3 cellular contexts compared by ENCODE assay signal in genomic region chrX:154813801-154814200, GRCh38.
TF ChIP-seq lines count a peak whose summit lies in the region.

No MANE protein-coding gene starts in this region.

TF ChIP-seq in GM12891, 5 proteins besides CTCF, POLR2A, EP300 and RAD21:
- TF ChIP-seq POLR2AphosphoS5 (IDR thresholded peaks at IDR 0.05; ENCODE audit: low read depth, low read length) (no peak), PAX5 (IDR thresholded peaks at IDR 0.05; ENCODE audit: insufficient read depth, low read length, severe bottlenecking) (no peak), TAF1 (IDR thresholded peaks at IDR 0.05; ENCODE audit: low read depth, low read length) (no peak), SPI1 (IDR thresholded peaks at IDR 0.05; ENCODE audit: low read depth, low read length) (no peak), POU2F2 (IDR thresholded peaks at IDR 0.05; ENCODE audit: low read depth, low read length) (no peak)

TF ChIP-seq in GM23338, 12 proteins besides CTCF, POLR2A, EP300 and RAD21 (continues in another document):
- TF ChIP-seq CREB1 (CRISPR knock-in tag; IDR thresholded peaks at IDR 0.05; ENCODE audit: low read depth) (no peak), ZNF114 (CRISPR knock-in tag; IDR thresholded peaks at IDR 0.05) (no peak), POLR2AphosphoS5 (IDR thresholded peaks at IDR 0.05; ENCODE audit: low read depth) (no peak), STAT1 (IDR thresholded peaks at IDR 0.05; ENCODE audit: unreplicated experiment) (no peak), ZNF331 (CRISPR knock-in tag; IDR thresholded peaks at IDR 0.05; ENCODE audit: low read depth) (no peak), EZH2 (IDR thresholded peaks at IDR 0.05; ENCODE audit: low read depth, unreplicated experiment) (no peak), EZH2phosphoT487 (IDR thresholded peaks at IDR 0.05; ENCODE audit: unreplicated experiment) (no peak), ETS1 (IDR thresholded peaks at IDR 0.05) (no peak), REST (IDR thresholded peaks at IDR 0.05; ENCODE audit: unreplicated experiment) (no peak), JUNB (IDR thresholded peaks at IDR 0.05; ENCODE audit: unreplicated experiment) (no peak)
- TF ChIP-seq, protein P1, sequence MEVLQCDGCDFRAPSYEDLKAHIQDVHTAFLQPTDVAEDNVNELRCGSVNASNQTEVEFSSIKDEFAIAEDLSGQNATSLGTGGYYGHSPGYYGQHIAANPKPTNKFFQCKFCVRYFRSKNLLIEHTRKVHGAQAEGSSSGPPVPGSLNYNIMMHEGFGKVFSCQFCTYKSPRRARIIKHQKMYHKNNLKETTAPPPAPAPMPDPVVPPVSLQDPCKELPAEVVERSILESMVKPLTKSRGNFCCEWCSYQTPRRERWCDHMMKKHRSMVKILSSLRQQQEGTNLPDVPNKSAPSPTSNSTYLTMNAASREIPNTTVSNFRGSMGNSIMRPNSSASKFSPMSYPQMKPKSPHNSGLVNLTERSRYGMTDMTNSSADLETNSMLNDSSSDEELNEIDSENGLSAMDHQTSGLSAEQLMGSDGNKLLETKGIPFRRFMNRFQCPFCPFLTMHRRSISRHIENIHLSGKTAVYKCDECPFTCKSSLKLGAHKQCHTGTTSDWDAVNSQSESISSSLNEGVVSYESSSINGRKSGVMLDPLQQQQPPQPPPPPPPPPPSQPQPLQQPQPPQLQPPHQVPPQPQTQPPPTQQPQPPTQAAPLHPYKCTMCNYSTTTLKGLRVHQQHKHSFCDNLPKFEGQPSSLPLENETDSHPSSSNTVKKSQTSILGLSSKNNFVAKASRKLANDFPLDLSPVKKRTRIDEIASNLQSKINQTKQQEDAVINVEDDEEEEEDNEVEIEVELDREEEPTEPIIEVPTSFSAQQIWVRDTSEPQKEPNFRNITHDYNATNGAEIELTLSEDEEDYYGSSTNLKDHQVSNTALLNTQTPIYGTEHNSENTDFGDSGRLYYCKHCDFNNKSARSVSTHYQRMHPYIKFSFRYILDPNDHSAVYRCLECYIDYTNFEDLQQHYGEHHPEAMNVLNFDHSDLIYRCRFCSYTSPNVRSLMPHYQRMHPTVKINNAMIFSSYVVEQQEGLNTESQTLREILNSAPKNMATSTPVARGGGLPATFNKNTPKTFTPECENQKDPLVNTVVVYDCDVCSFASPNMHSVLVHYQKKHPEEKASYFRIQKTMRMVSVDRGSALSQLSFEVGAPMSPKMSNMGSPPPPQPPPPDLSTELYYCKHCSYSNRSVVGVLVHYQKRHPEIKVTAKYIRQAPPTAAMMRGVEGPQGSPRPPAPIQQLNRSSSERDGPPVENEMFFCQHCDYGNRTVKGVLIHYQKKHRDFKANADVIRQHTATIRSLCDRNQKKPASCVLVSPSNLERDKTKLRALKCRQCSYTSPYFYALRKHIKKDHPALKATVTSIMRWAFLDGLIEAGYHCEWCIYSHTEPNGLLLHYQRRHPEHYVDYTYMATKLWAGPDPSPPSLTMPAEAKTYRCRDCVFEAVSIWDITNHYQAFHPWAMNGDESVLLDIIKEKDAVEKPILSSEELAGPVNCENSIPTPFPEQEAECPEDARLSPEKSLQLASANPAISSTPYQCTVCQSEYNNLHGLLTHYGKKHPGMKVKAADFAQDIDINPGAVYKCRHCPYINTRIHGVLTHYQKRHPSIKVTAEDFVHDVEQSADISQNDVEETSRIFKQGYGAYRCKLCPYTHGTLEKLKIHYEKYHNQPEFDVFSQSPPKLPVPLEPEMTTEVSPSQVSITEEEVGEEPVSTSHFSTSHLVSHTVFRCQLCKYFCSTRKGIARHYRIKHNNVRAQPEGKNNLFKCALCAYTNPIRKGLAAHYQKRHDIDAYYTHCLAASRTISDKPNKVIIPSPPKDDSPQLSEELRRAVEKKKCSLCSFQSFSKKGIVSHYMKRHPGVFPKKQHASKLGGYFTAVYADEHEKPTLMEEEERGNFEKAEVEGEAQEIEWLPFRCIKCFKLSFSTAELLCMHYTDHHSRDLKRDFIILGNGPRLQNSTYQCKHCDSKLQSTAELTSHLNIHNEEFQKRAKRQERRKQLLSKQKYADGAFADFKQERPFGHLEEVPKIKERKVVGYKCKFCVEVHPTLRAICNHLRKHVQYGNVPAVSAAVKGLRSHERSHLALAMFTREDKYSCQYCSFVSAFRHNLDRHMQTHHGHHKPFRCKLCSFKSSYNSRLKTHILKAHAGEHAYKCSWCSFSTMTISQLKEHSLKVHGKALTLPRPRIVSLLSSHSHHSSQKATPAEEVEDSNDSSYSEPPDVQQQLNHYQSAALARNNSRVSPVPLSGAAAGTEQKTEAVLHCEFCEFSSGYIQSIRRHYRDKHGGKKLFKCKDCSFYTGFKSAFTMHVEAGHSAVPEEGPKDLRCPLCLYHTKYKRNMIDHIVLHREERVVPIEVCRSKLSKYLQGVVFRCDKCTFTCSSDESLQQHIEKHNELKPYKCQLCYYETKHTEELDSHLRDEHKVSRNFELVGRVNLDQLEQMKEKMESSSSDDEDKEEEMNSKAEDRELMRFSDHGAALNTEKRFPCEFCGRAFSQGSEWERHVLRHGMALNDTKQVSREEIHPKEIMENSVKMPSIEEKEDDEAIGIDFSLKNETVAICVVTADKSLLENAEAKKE (CRISPR knock-in tag; IDR thresholded peaks at IDR 0.05), result no peak

TF ChIP-seq in H1, 55 proteins besides CTCF, POLR2A, EP300 and RAD21:
- no peak for TF ChIP-seq BRCA1 (IDR thresholded peaks at IDR 0.05; ENCODE audit: low read depth, low read length)
- TF ChIP-seq RBBP5 (IDR thresholded peaks at IDR 0.05; ENCODE audit: borderline replicate concordance, low read depth, low read length), result no peak
- TF ChIP-seq HDAC2 (IDR thresholded peaks at IDR 0.05; ENCODE audit: borderline replicate concordance in 1 of 2, low read depth in 2 of 2, low read length in 2 of 2), result no peak
- no peak for TF ChIP-seq SAP30 (IDR thresholded peaks at IDR 0.05; ENCODE audit: insufficient read depth, insufficient replicate concordance, low read length)
- TF ChIP-seq EGR1 (IDR thresholded peaks at IDR 0.05; ENCODE audit: borderline replicate concordance, low read depth, low read length), result no peak
- no peak for TF ChIP-seq PHF8 (conservative IDR thresholded peaks at IDR 0.05; ENCODE audit: low read depth, low read length)
- TF ChIP-seq ATF2 (IDR thresholded peaks at IDR 0.05; ENCODE audit: low read length), result no peak
- TF ChIP-seq RNF2 (IDR thresholded peaks at IDR 0.05; ENCODE audit: borderline replicate concordance, low read depth, low read length, missing control alignments, poor library complexity, severe bottlenecking), result no peak
- TF ChIP-seq ATF3 (IDR thresholded peaks at IDR 0.05; ENCODE audit: insufficient read depth, low read depth, low read length), result no peak
- no peak for TF ChIP-seq FOSL1 (IDR thresholded peaks at IDR 0.05; ENCODE audit: insufficient read depth, low read depth, low read length)
- no peak for TF ChIP-seq BACH1 (IDR thresholded peaks at IDR 0.05; ENCODE audit: low read length)
- no peak for TF ChIP-seq RXRA (IDR thresholded peaks at IDR 0.05; ENCODE audit: insufficient read depth, low read depth, low read length)
- no peak for TF ChIP-seq GTF2F1 (IDR thresholded peaks at IDR 0.05; ENCODE audit: borderline replicate concordance, low read depth, low read length)
- no peak for TF ChIP-seq CBX5 (IDR thresholded peaks at IDR 0.05; ENCODE audit: low read depth, low read length)
- TF ChIP-seq KDM1A (IDR thresholded peaks at IDR 0.05; ENCODE audit: borderline replicate concordance, low read length), result no peak
- no peak for TF ChIP-seq SIRT6 (IDR thresholded peaks at IDR 0.05; ENCODE audit: low read length)
- no peak for TF ChIP-seq SIN3A (conservative IDR thresholded peaks at IDR 0.05 in 1 of 2, IDR thresholded peaks at IDR 0.05 in 1 of 2; ENCODE audit: low read depth in 1 of 2, low read length in 2 of 2)
TF ChIP-seq in H1: peak in this region for 0.
